In genomic region chr9:16032799-16033198, GRCh38 we compare ENCODE assay signal across 14 cellular contexts.
A peak's percentile ranks its signal among the peaks of the same experiment; 100 is the strongest.
DNase-seq lines count a peak whose midpoint lies in the region; ATAC-seq and TF ChIP-seq lines count a peak whose summit lies in the region.
"Had no signal": no experiment of that assay in that cellular context is flagged by ENCODE, and none has a peak within 500 bp of the region (broad histone marks: within the 10 kb centered on the region; RNA-seq: fewer than 3 reads in every experiment).

No MANE protein-coding gene starts in this region.

- ATAC-seq in HG03175 (IDR thresholded peaks at IDR 0.05; ENCODE audit: unreplicated experiment) (no peak), heart left ventricle (no peak), HG03139 (IDR thresholded peaks at IDR 0.05; ENCODE audit: unreplicated experiment) (no peak)
- ATAC-seq: Panc1, right cardiac atrium had no signal

- DNase-seq in AG10803 (ENCODE audit: low read depth) (peak; percentile 42), HFFc6 (peak; percentile 39), amniotic epithelial cell (ENCODE audit: low read depth) (peak; percentile 54), kidney epithelial cell (ENCODE audit: low read depth) (no peak), heart left ventricle (no peak)
- no peak for DNase-seq in activated CD4-positive, alpha-beta T cell treated with anti-CD3 and anti-CD28 coated beads, Interleukin-2, amount 50 U/mL, for 48 hours
- DNase-seq: CD8-positive, alpha-beta memory T cell; NCI-H187; right cardiac atrium had no signal

- peaks cover 10% of the 10 kb centered on the region for H3K9me3 Mint-ChIP-seq in HFFc6

- no peaks in the 10 kb centered on the region for H3K27me3 ChIP-seq in kidney epithelial cell (ENCODE audit: control insufficient read depth, insufficient read depth, low read length)
- H3K27me3 ChIP-seq in heart left ventricle = no peaks in the 10 kb centered on the region

- TF ChIP-seq POLR2A in heart left ventricle (IDR thresholded peaks at IDR 0.05) = no peak

- H3K36me3 ChIP-seq in kidney epithelial cell (ENCODE audit: control insufficient read depth, insufficient read depth, low read length) (no peaks in the 10 kb centered on the region), heart left ventricle (no peaks in the 10 kb centered on the region)
- H3K36me3 ChIP-seq: thoracic aorta had no signal

- TF ChIP-seq CTCF in AG10803 (conservative IDR thresholded peaks at IDR 0.05; ENCODE audit: low read length) (peak; percentile 28), HFFc6 (IDR thresholded peaks at IDR 0.05) (peak; percentile 46), kidney epithelial cell (IDR thresholded peaks at IDR 0.05; ENCODE audit: insufficient read depth, low read length, poor library complexity, severe bottlenecking) (peak; percentile 45), heart left ventricle (IDR thresholded peaks at IDR 0.05) (no peak)

- intact Hi-C loops in heart left ventricle (cut with DNase I) = no loop called here

- H3K27ac ChIP-seq in heart left ventricle = no peak overlapping the region
- H3K27ac ChIP-seq: HL-60, thoracic aorta had no signal

- peaks cover 53% of the 10 kb centered on the region for H3K4me1 Mint-ChIP-seq in HFFc6 (ENCODE audit: low read depth)
- H3K4me1 Mint-ChIP-seq: CD8-positive, alpha-beta memory T cell had no signal

- H3K27ac Mint-ChIP-seq in HFFc6 = no peak overlapping the region
- H3K27ac Mint-ChIP-seq: CD8-positive, alpha-beta memory T cell had no signal

- no peaks in the 10 kb centered on the region; the same call in 1 of the 2 replicates for H3K27me3 Mint-ChIP-seq in HFFc6 (ENCODE audit: insufficient read depth)
- H3K27me3 Mint-ChIP-seq: CD8-positive, alpha-beta memory T cell had no signal

- no peaks in the 10 kb centered on the region for H3K9me3 ChIP-seq in heart left ventricle
- H3K9me3 ChIP-seq: thoracic aorta had no signal

- H3K36me3 Mint-ChIP-seq in HFFc6 (ENCODE audit: low read depth) = peaks cover 9% of the 10 kb centered on the region
- H3K36me3 Mint-ChIP-seq: CD8-positive, alpha-beta memory T cell had no signal

- no peaks in the 10 kb centered on the region for H3K4me1 ChIP-seq in heart left ventricle

- WGBS in heart left ventricle, 4 donors = 76 to 94% (median 81%) methylated on average over 2 of the region's 2 CpGs

- H3K4me3 Mint-ChIP-seq in HFFc6 = no peak overlapping the region
- H3K4me3 Mint-ChIP-seq: CD8-positive, alpha-beta memory T cell had no signal

- H3K4me3 ChIP-seq in AG10803 (ENCODE audit: low read length) (no peak overlapping the region), kidney epithelial cell (ENCODE audit: low read depth, low read length) (no peak overlapping the region), heart left ventricle (no peak overlapping the region)
- H3K4me3 ChIP-seq: thoracic aorta had no signal

Comparison
In these comparisons a context has a peak if more than half of its experiments do, and no peak if none do; other contexts are left out.
1. DNase-seq: peak in AG10803 (single experiment), HFFc6 (single experiment) and amniotic epithelial cell (single experiment); none in kidney epithelial cell (single experiment), activated CD4-positive, alpha-beta T cell treated with anti-CD3 and anti-CD28 coated beads, Interleukin-2, amount 50 U/mL, for 48 hours (0 of 2) and heart left ventricle (0 of 5).
2. CTCF ChIP-seq: peak in AG10803 (single experiment), HFFc6 (single experiment) and kidney epithelial cell (single experiment); none in heart left ventricle (0 of 12).